Comparison of ENCODE assay signal across 1 cellular context in the genomic region with DNA sequence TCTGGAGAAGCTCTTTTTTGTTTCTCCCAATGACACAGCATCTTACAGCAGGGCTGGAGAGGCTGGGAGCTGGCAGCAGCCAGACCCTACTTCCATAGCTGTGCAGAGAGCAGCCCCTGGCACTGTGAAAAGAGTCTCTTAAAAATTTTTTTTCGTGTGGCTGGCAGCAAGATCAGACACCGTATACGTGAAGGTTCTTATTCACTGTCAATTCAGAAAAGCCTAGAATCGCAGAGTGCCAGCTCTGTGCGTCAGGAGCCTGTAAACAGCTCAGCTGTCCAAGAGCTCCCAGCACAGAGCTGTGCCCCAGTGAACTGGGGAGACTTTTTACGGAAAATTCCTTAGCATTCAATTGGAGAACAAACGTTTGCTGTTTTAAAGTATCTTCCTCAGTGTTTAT.
TF ChIP-seq lines count a peak whose summit lies in the region.

No MANE protein-coding gene starts in this region.

TF ChIP-seq in HepG2, 621 proteins besides CTCF, POLR2A, EP300 and RAD21:
- TF ChIP-seq, protein P1, sequence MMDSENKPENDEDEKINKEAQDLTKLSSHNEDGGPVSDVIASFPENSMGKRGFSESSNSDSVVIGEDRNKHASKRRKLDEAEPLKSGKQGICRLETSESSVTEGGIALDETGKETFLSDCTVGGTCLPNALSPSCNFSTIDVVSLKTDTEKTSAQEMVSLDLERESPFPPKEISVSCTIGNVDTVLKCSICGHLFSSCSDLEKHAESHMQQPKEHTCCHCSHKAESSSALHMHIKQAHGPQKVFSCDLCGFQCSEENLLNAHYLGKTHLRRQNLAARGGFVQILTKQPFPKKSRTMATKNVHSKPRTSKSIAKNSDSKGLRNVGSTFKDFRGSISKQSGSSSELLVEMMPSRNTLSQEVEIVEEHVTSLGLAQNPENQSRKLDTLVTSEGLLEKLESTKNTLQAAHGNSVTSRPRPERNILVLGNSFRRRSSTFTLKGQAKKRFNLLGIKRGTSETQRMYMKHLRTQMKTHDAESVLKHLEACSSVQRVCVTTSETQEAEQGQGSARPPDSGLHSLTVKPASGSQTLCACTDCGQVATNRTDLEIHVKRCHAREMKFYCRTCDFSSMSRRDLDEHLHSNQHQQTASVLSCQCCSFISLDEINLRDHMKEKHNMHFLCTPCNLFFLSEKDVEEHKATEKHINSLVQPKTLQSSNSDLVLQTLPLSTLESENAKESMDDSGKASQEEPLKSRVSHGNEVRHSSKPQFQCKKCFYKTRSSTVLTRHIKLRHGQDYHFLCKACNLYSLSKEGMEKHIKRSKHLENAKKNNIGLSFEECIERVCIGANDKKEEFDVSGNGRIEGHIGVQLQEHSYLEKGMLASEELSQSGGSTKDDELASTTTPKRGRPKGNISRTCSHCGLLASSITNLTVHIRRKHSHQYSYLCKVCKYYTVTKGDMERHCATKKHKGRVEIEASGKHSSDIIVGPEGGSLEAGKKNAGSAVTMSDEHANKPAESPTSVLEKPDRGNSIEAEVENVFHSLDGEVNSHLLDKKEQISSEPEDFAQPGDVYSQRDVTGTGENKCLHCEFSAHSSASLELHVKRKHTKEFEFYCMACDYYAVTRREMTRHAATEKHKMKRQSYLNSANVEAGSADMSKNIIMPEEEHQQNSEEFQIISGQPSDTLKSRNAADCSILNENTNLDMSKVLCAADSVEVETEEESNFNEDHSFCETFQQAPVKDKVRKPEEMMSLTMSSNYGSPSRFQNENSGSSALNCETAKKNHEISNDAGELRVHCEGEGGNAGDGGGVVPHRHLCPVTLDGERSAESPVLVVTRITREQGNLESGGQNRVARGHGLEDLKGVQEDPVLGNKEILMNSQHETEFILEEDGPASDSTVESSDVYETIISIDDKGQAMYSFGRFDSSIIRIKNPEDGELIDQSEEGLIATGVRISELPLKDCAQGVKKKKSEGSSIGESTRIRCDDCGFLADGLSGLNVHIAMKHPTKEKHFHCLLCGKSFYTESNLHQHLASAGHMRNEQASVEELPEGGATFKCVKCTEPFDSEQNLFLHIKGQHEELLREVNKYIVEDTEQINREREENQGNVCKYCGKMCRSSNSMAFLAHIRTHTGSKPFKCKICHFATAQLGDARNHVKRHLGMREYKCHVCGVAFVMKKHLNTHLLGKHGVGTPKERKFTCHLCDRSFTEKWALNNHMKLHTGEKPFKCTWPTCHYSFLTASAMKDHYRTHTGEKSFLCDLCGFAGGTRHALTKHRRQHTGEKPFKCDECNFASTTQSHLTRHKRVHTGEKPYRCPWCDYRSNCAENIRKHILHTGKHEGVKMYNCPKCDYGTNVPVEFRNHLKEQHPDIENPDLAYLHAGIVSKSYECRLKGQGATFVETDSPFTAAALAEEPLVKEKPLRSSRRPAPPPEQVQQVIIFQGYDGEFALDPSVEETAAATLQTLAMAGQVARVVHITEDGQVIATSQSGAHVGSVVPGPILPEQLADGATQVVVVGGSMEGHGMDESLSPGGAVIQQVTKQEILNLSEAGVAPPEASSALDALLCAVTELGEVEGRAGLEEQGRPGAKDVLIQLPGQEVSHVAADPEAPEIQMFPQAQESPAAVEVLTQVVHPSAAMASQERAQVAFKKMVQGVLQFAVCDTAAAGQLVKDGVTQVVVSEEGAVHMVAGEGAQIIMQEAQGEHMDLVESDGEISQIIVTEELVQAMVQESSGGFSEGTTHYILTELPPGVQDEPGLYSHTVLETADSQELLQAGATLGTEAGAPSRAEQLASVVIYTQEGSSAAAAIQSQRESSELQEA (CRISPR knock-in tag; IDR thresholded peaks at IDR 0.05; ENCODE audit: not compliant biosample characterization): no peak
- TF ChIP-seq ZFP36 (IDR thresholded peaks at IDR 0.05; ENCODE audit: borderline replicate concordance, low read depth, low read length, partially characterized antibody): no peak
- TF ChIP-seq CAMTA2 (CRISPR knock-in tag; IDR thresholded peaks at IDR 0.05; ENCODE audit: borderline replicate concordance): no peak
- TF ChIP-seq IRX3 (CRISPR knock-in tag; IDR thresholded peaks at IDR 0.05; ENCODE audit: borderline replicate concordance, low read depth): no peak
- no peak for TF ChIP-seq CHD4 (IDR thresholded peaks at IDR 0.05; ENCODE audit: borderline replicate concordance, low read length)
- no peak for TF ChIP-seq BHLHE40 (IDR thresholded peaks at IDR 0.05; ENCODE audit: low read length)
- no peak for TF ChIP-seq ZNF337 (CRISPR knock-in tag; IDR thresholded peaks at IDR 0.05; ENCODE audit: borderline replicate concordance, low read depth)
- no peak for TF ChIP-seq ZNF292 (CRISPR knock-in tag; IDR thresholded peaks at IDR 0.05; ENCODE audit: borderline replicate concordance, low read depth)
TF ChIP-seq in HepG2: peak in this region for 0.
